Comparison of ENCODE assay signal across 8 cellular contexts in the genomic region with DNA sequence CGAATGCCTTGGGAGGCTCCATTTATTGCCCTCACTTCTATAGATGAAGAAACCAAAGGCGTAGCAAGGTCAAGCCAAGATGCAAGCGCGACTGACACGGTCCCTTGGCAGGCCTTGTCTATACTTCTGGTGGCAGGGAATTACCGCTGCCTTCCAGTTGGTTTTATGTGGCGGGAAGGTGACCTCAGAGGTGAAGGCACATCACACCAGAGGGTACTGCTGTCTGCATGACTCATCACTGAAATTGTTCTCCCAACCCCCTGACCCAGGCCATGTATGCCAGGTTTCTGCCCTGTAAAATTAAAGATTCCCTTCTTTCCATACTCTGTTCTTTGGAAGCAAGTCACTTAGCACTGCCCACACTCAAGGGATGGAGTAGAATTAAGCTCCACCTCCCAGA. TPM values are rescaled to one million over a fixed set of nuclear protein-coding genes. Genes with fewer than 3 reads are reported as not detected.
A peak's percentile ranks its signal among the peaks of the same experiment; 100 is the strongest.
DNase-seq lines count a peak whose midpoint lies in the region; ATAC-seq, FAIRE-seq and TF ChIP-seq lines count a peak whose summit lies in the region.

No MANE protein-coding gene starts in this region.

- no peaks in the 10 kb centered on the region for H3K27me3 Mint-ChIP-seq in activated T-helper 17 cell treated with anti-CD3 and anti-CD28 coated beads, Interleukin-2, amount 50 U/mL, for 72 hours

- no peak for FAIRE-seq in H54 (lab: Jason Lieb, UNC)

- 85 to 92% methylated on average over 4 to 6 of the region's 7 CpGs for WGBS in gastroesophageal sphincter (ENCODE audit: low coverage in 1 of 2), 2 donors
- no CpG with 5 or more reads among the region's 7 CpGs for WGBS in neuronal stem cell (ENCODE audit: extremely low coverage in 2 of 2, insufficient read length in 2 of 2, insufficient replicate concordance in 1 of 2), 2 donors

- TF ChIP-seq POLR2A in H54 (IDR thresholded peaks at IDR 0.05; ENCODE audit: low read depth, low read length) (no peak), gastroesophageal sphincter (IDR thresholded peaks at IDR 0.05) (no peak)

- no peak overlapping the region for H3K27ac Mint-ChIP-seq in activated T-helper 17 cell treated with anti-CD3 and anti-CD28 coated beads, Interleukin-2, amount 50 U/mL, for 72 hours

- no peak for TF ChIP-seq EP300 in gastroesophageal sphincter (IDR thresholded peaks at IDR 0.05)

- H3K36me3 ChIP-seq in gastroesophageal sphincter = no peaks in the 10 kb centered on the region
- H3K36me3 ChIP-seq in skeletal muscle satellite cell (ENCODE audit: insufficient read depth, low read length) = peaks cover 15% of the 10 kb centered on the region
- peaks cover 0 to under 1% of the 10 kb centered on the region in 2 donors for H3K36me3 ChIP-seq in neuronal stem cell (replicated peaks in 1 of 2; ENCODE audit: control insufficient read depth in 2 of 2, insufficient read depth in 2 of 2, low read length in 2 of 2)

- H3K9ac ChIP-seq in skeletal muscle satellite cell (ENCODE audit: low read depth, low read length) = no peak overlapping the region
- H3K9ac ChIP-seq in neuronal stem cell (ENCODE audit: low read depth, low read length, poor library complexity) = no peak overlapping the region

- no peak overlapping the region for H2BK15ac ChIP-seq in neuronal stem cell (ENCODE audit: low read length)

- no peaks in the 10 kb centered on the region for H3K27me3 ChIP-seq in gastroesophageal sphincter
- H3K27me3 ChIP-seq in skeletal muscle satellite cell (ENCODE audit: control insufficient read depth, insufficient read depth, low read length) = no peaks in the 10 kb centered on the region
- H3K27me3 ChIP-seq in neuronal stem cell (ENCODE audit: control insufficient read depth in 3 of 3, insufficient read depth in 3 of 3, low read depth in 1 of 3, low read length in 3 of 3) = peaks cover 0 to under 1% (median 0%) of the 10 kb centered on the region in 3 experiments

- no peak overlapping the region for H4K8ac ChIP-seq in neuronal stem cell (ENCODE audit: low read depth, low read length)

- no peak overlapping the region for H2BK120ac ChIP-seq in neuronal stem cell (ENCODE audit: low read depth, low read length)

- H3K4me1 ChIP-seq in gastroesophageal sphincter = peaks cover 3 to 99% (median 29%) of the 10 kb centered on the region in 3 donors
- peaks cover 49% of the 10 kb centered on the region for H3K4me1 ChIP-seq in skeletal muscle satellite cell (ENCODE audit: control insufficient read depth, insufficient read depth, low read length)
- peaks cover 6 to 11% of the 10 kb centered on the region in 2 donors for H3K4me1 ChIP-seq in neuronal stem cell (ENCODE audit: control insufficient read depth in 2 of 2, insufficient read depth in 1 of 2, low read depth in 1 of 2, low read length in 2 of 2)

- H3K4me2 ChIP-seq in skeletal muscle satellite cell (ENCODE audit: low read length) (peak overlapping the region; percentile 22), neuronal stem cell (ENCODE audit: insufficient read depth, low read length, poor library complexity, severe bottlenecking) (no peak overlapping the region)

- no peak overlapping the region for H3K23ac ChIP-seq in neuronal stem cell (ENCODE audit: low read depth, low read length, poor library complexity)

- H3K18ac ChIP-seq in neuronal stem cell (ENCODE audit: low read length) = no peak overlapping the region

- DNase-seq in H54 (ENCODE audit: insufficient read length, low spot score) (peak; percentile 26), SW480 (ENCODE audit: low spot score) (peak; percentile 94), neuronal stem cell (ENCODE audit: low spot score) (no peak)

- H3K9me3 ChIP-seq in gastroesophageal sphincter (no peaks in the 10 kb centered on the region), skeletal muscle satellite cell (replicated peaks; ENCODE audit: low read length) (no peaks in the 10 kb centered on the region), neuronal stem cell (replicated peaks in 1 of 2; ENCODE audit: control insufficient read depth in 2 of 2, insufficient read depth in 1 of 2, low read depth in 1 of 2, low read length in 2 of 2) (peaks cover 0 to 12% of the 10 kb centered on the region in 2 donors)

- no peaks in the 10 kb centered on the region for H3K9me3 Mint-ChIP-seq in activated T-helper 17 cell treated with anti-CD3 and anti-CD28 coated beads, Interleukin-2, amount 50 U/mL, for 72 hours

- no peaks in the 10 kb centered on the region for H3K36me3 Mint-ChIP-seq in activated T-helper 17 cell treated with anti-CD3 and anti-CD28 coated beads, Interleukin-2, amount 50 U/mL, for 72 hours (ENCODE audit: low read depth)

- H2BK5ac ChIP-seq in neuronal stem cell (ENCODE audit: low read length) = no peak overlapping the region

- no peak overlapping the region for H3K4ac ChIP-seq in neuronal stem cell (ENCODE audit: low read length)

- H3K4me3 Mint-ChIP-seq in activated T-helper 17 cell treated with anti-CD3 and anti-CD28 coated beads, Interleukin-2, amount 50 U/mL, for 72 hours = no peak overlapping the region

- no peak overlapping the region for H2AFZ ChIP-seq in neuronal stem cell (ENCODE audit: low read length)

- H3K79me1 ChIP-seq in neuronal stem cell (ENCODE audit: low read depth, low read length) = no peaks in the 10 kb centered on the region

- H3K27ac ChIP-seq in gastroesophageal sphincter (peak overlapping the region in 3 of 4 donors; percentile 33 to 86 (median 42)), neuronal stem cell (replicated peaks; ENCODE audit: low read length) (no peak overlapping the region)

- no peak for ATAC-seq in gastroesophageal sphincter
- ATAC-seq in GM21619 (IDR thresholded peaks at IDR 0.05; ENCODE audit: unreplicated experiment) = no peak
- ATAC-seq in activated T-helper 17 cell treated with anti-CD3 and anti-CD28 coated beads, Interleukin-2, amount 50 U/mL, for 72 hours (replicated peaks) = no peak
- ATAC-seq in HG03108 (IDR thresholded peaks at IDR 0.05; ENCODE audit: unreplicated experiment) = no peak

- no peak overlapping the region for H2AK5ac ChIP-seq in neuronal stem cell (ENCODE audit: low read depth, low read length)

- H3K4me1 Mint-ChIP-seq in activated T-helper 17 cell treated with anti-CD3 and anti-CD28 coated beads, Interleukin-2, amount 50 U/mL, for 72 hours = peaks cover 8% of the 10 kb centered on the region

- H4K91ac ChIP-seq in neuronal stem cell (ENCODE audit: low read depth, low read length, poor library complexity) = no peak overlapping the region

- H3K4me3 ChIP-seq in gastroesophageal sphincter (no peak overlapping the region), skeletal muscle satellite cell (ENCODE audit: low read length) (no peak overlapping the region), neuronal stem cell (ENCODE audit: low read length in 2 of 2) (no peak overlapping the region)

- no peak overlapping the region for H2BK12ac ChIP-seq in neuronal stem cell (ENCODE audit: low read length)

- no peak overlapping the region for H3K14ac ChIP-seq in neuronal stem cell (ENCODE audit: low read length)

- no peak for TF ChIP-seq CTCF in gastroesophageal sphincter (IDR thresholded peaks at IDR 0.05)

RNA-seq across cellular contexts. Expression of gene NAA20, which starts 36.1 kb away (rescaled TPM):
- 10 to 100 TPM; 22.7 to 47.0 (median 31.0) TPM for total RNA-seq in gastroesophageal sphincter
- total RNA-seq in skeletal muscle satellite cell (2012; rRNA removed) = 45.4 and 52.5 TPM in 2 replicates
- 10 to 100 TPM; 39.9 to 81.4 TPM for total RNA-seq in activated T-helper 17 cell treated with anti-CD3 and anti-CD28 coated beads, Interleukin-2, amount 50 U/mL, for 72 hours
- polyA plus RNA-seq in neuronal stem cell (2013, experiment 1 of 2) = 28.6 TPM
- polyA plus RNA-seq in neuronal stem cell (2013, experiment 2 of 2) = 29.3 TPM
